ENCODE assay signal across 18 cellular contexts in genomic region chr17:77180503-77181330, GRCh38. TPM values are rescaled to one million over a fixed set of nuclear protein-coding genes. Genes with fewer than 3 reads are reported as not detected.
DNase-seq lines count a peak whose midpoint lies in the region; ATAC-seq and TF ChIP-seq lines count a peak whose summit lies in the region.
"Had no signal": no experiment of that assay in that cellular context is flagged by ENCODE, and none has a peak within 500 bp of the region (broad histone marks: within the 10 kb centered on the region; RNA-seq: fewer than 3 reads in every experiment).

No MANE protein-coding gene starts in this region.

- ATAC-seq in CD8-positive, alpha-beta T cell: no peak
- no peak for ATAC-seq in naive thymus-derived CD4-positive, alpha-beta T cell
- no peak for ATAC-seq in gastroesophageal sphincter
- ATAC-seq: Right ventricle myocardium inferior had no signal

- H3K36me3 Mint-ChIP-seq in CD8-positive, alpha-beta T cell: peaks cover 13% of the 10 kb centered on the region
- H3K36me3 Mint-ChIP-seq in naive thymus-derived CD4-positive, alpha-beta T cell: peaks cover 0 to 36% (median 9%) of the 10 kb centered on the region in 5 donors

- no peaks in the 10 kb centered on the region for H3K27me3 ChIP-seq in A673 (replicated peaks; ENCODE audit: insufficient read depth, low read depth, low read length, poor library complexity)
- H3K27me3 ChIP-seq in CD8-positive, alpha-beta T cell (ENCODE audit: insufficient read depth, low read length): no peaks in the 10 kb centered on the region
- H3K27me3 ChIP-seq in adrenal gland: no peaks in the 10 kb centered on the region
- no peaks in the 10 kb centered on the region for H3K27me3 ChIP-seq in naive thymus-derived CD4-positive, alpha-beta T cell (ENCODE audit: control insufficient read depth in 2 of 2, insufficient read depth in 2 of 2, low read length in 2 of 2)
- H3K27me3 ChIP-seq in gastroesophageal sphincter: no peaks in the 10 kb centered on the region
- H3K27me3 ChIP-seq: hepatocyte, sigmoid colon, tibial artery had no signal

- H3K27me3 Mint-ChIP-seq in CD8-positive, alpha-beta T cell (ENCODE audit: low read depth): no peaks in the 10 kb centered on the region
- no peaks in the 10 kb centered on the region for H3K27me3 Mint-ChIP-seq in naive thymus-derived CD4-positive, alpha-beta T cell

- peaks cover 1% of the 10 kb centered on the region for H3K9me3 Mint-ChIP-seq in CD8-positive, alpha-beta T cell
- H3K9me3 Mint-ChIP-seq in naive thymus-derived CD4-positive, alpha-beta T cell: peaks cover 0 to 4% (median 0%) of the 10 kb centered on the region in 11 donors

- POLR2A ChIA-PET in A673 (lab: Charles Lee; ENCODE audit: low non-redundant PET): no interaction called here
- POLR2A ChIA-PET in CD8-positive, alpha-beta T cell (lab: Charles Lee): no interaction called here
- POLR2A ChIA-PET in naive thymus-derived CD4-positive, alpha-beta T cell (lab: Charles Lee): interaction anchor here (1.1 to 3.0 kb wide), 3 partner anchors 10 to 94 kb away, joined by 3 to 15 read pairs (median 4); partner anchors contain the start of gene SEC14L1

- TF ChIP-seq EP300 in gastroesophageal sphincter (IDR thresholded peaks at IDR 0.05): no peak

- H3K9me3 ChIP-seq in A673 (ENCODE audit: low read depth, low read length, poor library complexity, severe bottlenecking) (no peaks in the 10 kb centered on the region), adrenal gland (replicated peaks in 1 of 3) (no peaks in the 10 kb centered on the region), gastroesophageal sphincter (no peaks in the 10 kb centered on the region)
- no peaks in the 10 kb centered on the region for H3K9me3 ChIP-seq in CD8-positive, alpha-beta T cell (ENCODE audit: low read length)
- no peaks in the 10 kb centered on the region for H3K9me3 ChIP-seq in naive thymus-derived CD4-positive, alpha-beta T cell (ENCODE audit: control insufficient read depth in 2 of 3, low read length in 3 of 3)
- H3K9me3 ChIP-seq: sigmoid colon, tibial artery had no signal

- H3K27ac Mint-ChIP-seq in CD8-positive, alpha-beta T cell: peak overlapping the region; percentile 32
- peak overlapping the region in 7 of 9 donors; percentile 3 to 91 (median 57) for H3K27ac Mint-ChIP-seq in naive thymus-derived CD4-positive, alpha-beta T cell

- no peak overlapping the region for H3K4me3 ChIP-seq in A673 (ENCODE audit: low read depth, low read length, poor library complexity, severe bottlenecking)
- H3K4me3 ChIP-seq in CD8-positive, alpha-beta T cell (ENCODE audit: low read depth, low read length): no peak overlapping the region
- no peak overlapping the region for H3K4me3 ChIP-seq in adrenal gland
- no peak overlapping the region for H3K4me3 ChIP-seq in naive thymus-derived CD4-positive, alpha-beta T cell (ENCODE audit: low read length)
- no peak overlapping the region for H3K4me3 ChIP-seq in gastroesophageal sphincter
- H3K4me3 ChIP-seq: hepatocyte, sigmoid colon, tibial artery had no signal

- H3K4me1 Mint-ChIP-seq in CD8-positive, alpha-beta T cell (ENCODE audit: low read depth): peaks cover 52% of the 10 kb centered on the region
- H3K4me1 Mint-ChIP-seq in naive thymus-derived CD4-positive, alpha-beta T cell: peaks cover 13 to 56% (median 31%) of the 10 kb centered on the region in 7 donors

- H3K36me3 ChIP-seq in A673 (ENCODE audit: insufficient read depth, low read length, poor library complexity, severe bottlenecking) (no peaks in the 10 kb centered on the region), adrenal gland (replicated peaks in 1 of 2) (no peaks in the 10 kb centered on the region), gastroesophageal sphincter (no peaks in the 10 kb centered on the region)
- H3K36me3 ChIP-seq in CD8-positive, alpha-beta T cell (ENCODE audit: insufficient read depth, low read length): no peaks in the 10 kb centered on the region
- no peaks in the 10 kb centered on the region for H3K36me3 ChIP-seq in naive thymus-derived CD4-positive, alpha-beta T cell (ENCODE audit: control insufficient read depth in 2 of 3, insufficient read depth in 3 of 3, low read length in 3 of 3)
- H3K36me3 ChIP-seq: sigmoid colon, tibial artery had no signal

- TF ChIP-seq POLR2A in adrenal gland (IDR thresholded peaks at IDR 0.05): no peak
- no peak for TF ChIP-seq POLR2A in gastroesophageal sphincter (IDR thresholded peaks at IDR 0.05)

- BruUV-seq in A673 (replicated peaks; lab: Mats Ljungman, UMichigan): no TSS peak

- TF ChIP-seq CTCF in A673 (conservative IDR thresholded peaks at IDR 0.05; ENCODE audit: low read depth, low read length) (no peak), adrenal gland (IDR thresholded peaks at IDR 0.05) (no peak), gastroesophageal sphincter (IDR thresholded peaks at IDR 0.05) (no peak)
- no peak for TF ChIP-seq CTCF in CD8-positive, alpha-beta T cell (IDR thresholded peaks at IDR 0.05)

- H3K4me1 ChIP-seq in A673 (ENCODE audit: insufficient read depth, low read length, poor library complexity, severe bottlenecking) (peaks cover 58% of the 10 kb centered on the region), adrenal gland (replicated peaks in 1 of 2) (peaks cover 71 to 86% of the 10 kb centered on the region in 2 donors), gastroesophageal sphincter (peaks cover 0 to 60% (median 16%) of the 10 kb centered on the region in 3 donors)
- H3K4me1 ChIP-seq in CD8-positive, alpha-beta T cell (ENCODE audit: insufficient read depth, low read length): peaks cover 25% of the 10 kb centered on the region
- peaks cover 0 to 25% of the 10 kb centered on the region in 2 donors for H3K4me1 ChIP-seq in naive thymus-derived CD4-positive, alpha-beta T cell (ENCODE audit: control insufficient read depth in 2 of 2, insufficient read depth in 2 of 2, low read length in 2 of 2)

- CTCF ChIA-PET in A673 (lab: Charles Lee): no interaction called here
- CTCF ChIA-PET in CD8-positive, alpha-beta T cell (lab: Charles Lee): interaction anchor here (1.3 to 1.6 kb wide), 2 partner anchors 67 to 114 kb away, joined by 3 read pairs; no protein-coding TSS in a partner anchor
- CTCF ChIA-PET in naive thymus-derived CD4-positive, alpha-beta T cell (lab: Charles Lee): interaction anchor here (0.8 kb wide), 1 partner anchor 92 kb away, joined by 3 read pairs; no protein-coding TSS in a partner anchor

- no peak overlapping the region for H3K4me3 Mint-ChIP-seq in CD8-positive, alpha-beta T cell
- H3K4me3 Mint-ChIP-seq in naive thymus-derived CD4-positive, alpha-beta T cell: peak overlapping the region in 4 of 10 donors; percentile 25 to 40 (median 36)

- 72 to 88% (median 77%) methylated on average over 16 of the region's 16 CpGs for WGBS in adrenal gland, 4 donors
- whole genome bisulfite sequencing in gastroesophageal sphincter (ENCODE audit: low coverage in 1 of 2), 2 donors: 74 to 86% methylated on average over 12 to 16 of the region's 16 CpGs

- DNase-seq in A673 (ENCODE audit: low spot score) (no peak), adrenal gland (peak in 3 of 7 donors; percentile 13 to 53 (median 21)), NAMALWA (ENCODE audit: low spot score) (no peak), GDM1 (lab: John Stamatoyannopoulos, UW) (no peak), SIG-M5 (lab: John Stamatoyannopoulos, UW) (no peak)
- DNase-seq in CD8-positive, alpha-beta T cell: no peak
- no peak for DNase-seq in naive thymus-derived CD4-positive, alpha-beta T cell
- DNase-seq: activated effector memory CD4-positive, alpha-beta T cell treated with Interleukin-2 at 50 U/mL for 16 hours; cortex of kidney; kidney; NCI-H1694 treated with DMSO at 0.1 percent for 48 hours; NCI-H446; sigmoid colon; T1000; tibial artery had no signal

- intact Hi-C loops in A673 (cut with micrococcal nuclease; ENCODE audit: unreplicated experiment) (no loop called here), adrenal gland (cut with DNase I) (no loop called here)
- intact Hi-C loops in CD8-positive, alpha-beta T cell (cut with DNase I, micrococcal nuclease): no loop called here
- intact Hi-C loops in naive thymus-derived CD4-positive, alpha-beta T cell (cut with micrococcal nuclease): loop anchor here (5.0 to 10.0 kb wide), 2 partner anchors 38 to 54 kb away; partner anchors contain the start of gene SEC14L1 (in 1 of the 2)

- H3K27ac ChIP-seq in A673 (ENCODE audit: low read depth, low read length, poor library complexity, severe bottlenecking) (peak overlapping the region; percentile 90), adrenal gland (peak overlapping the region in 3 of 5 donors; percentile 50 to 88 (median 80)), gastroesophageal sphincter (peak overlapping the region in 1 of 4 donors; percentile 6)
- H3K27ac ChIP-seq in CD8-positive, alpha-beta T cell (ENCODE audit: low read depth, low read length): no peak overlapping the region
- no peak overlapping the region for H3K27ac ChIP-seq in naive thymus-derived CD4-positive, alpha-beta T cell (ENCODE audit: low read depth, low read length)
- H3K27ac ChIP-seq: hepatocyte, tibial artery had no signal

RNA-seq across cellular contexts. Expression of gene SEC14L1, which starts 39.9 kb away (rescaled TPM):
- total RNA-seq in A673 (2021) (78.6 and 82.8 TPM in 2 replicates), adrenal gland (100 to 1,000 TPM; 130 to 255 (median 199) TPM), gastroesophageal sphincter (10 to 100 TPM; 38.4 to 86.1 (median 40.1) TPM)
- total RNA-seq in CD8-positive, alpha-beta T cell: 100 to 1,000 TPM; 114 to 118 TPM
- polyA plus RNA-seq in adrenal gland: 100 to 1,000 TPM in 2 of 3 donors, 10 to 100 TPM in 1; 61.8 to 125 (median 119) TPM
- total RNA-seq in naive thymus-derived CD4-positive, alpha-beta T cell: 100 to 1,000 TPM in 1 of 5 experiments, 10 to 100 TPM in 4; 25.0 to 103 (median 77.3) TPM
- 1 to 10 TPM; 7.0 to 10.0 TPM for polyA plus RNA-seq in naive thymus-derived CD4-positive, alpha-beta T cell

Comparison
In these comparisons a context has a peak if more than half of its experiments do, and no peak if none do; other contexts are left out.
1. H3K27ac ChIP-seq: peak in A673 (single experiment) and adrenal gland (3 of 5); none in CD8-positive, alpha-beta T cell (single experiment) and naive thymus-derived CD4-positive, alpha-beta T cell (single experiment).
2. intact Hi-C loops: an anchor here in naive thymus-derived CD4-positive, alpha-beta T cell (5.0 to 10.0 kb wide); none called in A673, CD8-positive, alpha-beta T cell and adrenal gland.